Comparison of ENCODE assay signal across 29 cellular contexts in genomic region chr3:16961621-16962205, GRCh38.
DNase-seq lines count a peak whose midpoint lies in the region; ATAC-seq, FAIRE-seq and TF ChIP-seq lines count a peak whose summit lies in the region.
"Had no signal": no experiment of that assay in that cellular context is flagged by ENCODE, and none has a peak within 500 bp of the region (broad histone marks: within the 10 kb centered on the region; RNA-seq: fewer than 3 reads in every experiment).

No MANE protein-coding gene starts in this region.

- TF ChIP-seq EP300 in H1 (IDR thresholded peaks at IDR 0.05; ENCODE audit: borderline replicate concordance in 1 of 2, low read depth in 2 of 2, low read length in 2 of 2) = no peak

- CTCF ChIA-PET in CD4-positive, alpha-beta memory T cell (lab: Charles Lee; ENCODE audit: partially characterized antibody) = no interaction called here
- CTCF ChIA-PET in H1 (lab: Charles Lee; ENCODE audit: partially characterized antibody) = interaction anchor here (0.7 to 2.1 kb wide), 3 partner anchors 18 to 124 kb away, joined by 3 to 7 read pairs (median 5); no protein-coding TSS in a partner anchor

- 63% methylated on average over 4 of the region's 4 CpGs; no CpG with 5 or more reads in 1 of the 2 experiments for WGBS in H1 (ENCODE audit: extremely low coverage in 1 of 2, insufficient coverage in 1 of 2, insufficient read length in 1 of 2, insufficient replicate concordance in 2 of 2, low coverage in 1 of 2, low lambda C conversion rate in 2 of 2, missing lambda C conversion rate in 1 of 2), 2 experiments
- WGBS in right lobe of liver (ENCODE audit: insufficient coverage, low coverage, low lambda C conversion rate, missing lambda C conversion rate) = 81% methylated on average over 4 of the region's 4 CpGs

- H3K23me2 ChIP-seq in H1 (ENCODE audit: low read depth, low read length) = no peaks in the 10 kb centered on the region

- H3K9me3 Mint-ChIP-seq in CD4-positive, alpha-beta memory T cell = peaks cover 0 to 18% (median 0%) of the 10 kb centered on the region in 8 donors
- H3K9me3 Mint-ChIP-seq: type B pancreatic cell had no signal

- FAIRE-seq in H54 (lab: Jason Lieb, UNC) = peak; percentile 38
- FAIRE-seq in H1 (lab: Jason Lieb, UNC) = peak; percentile 79
- FAIRE-seq: colon, K562 had no signal

- no peak for DNase-seq in CD4-positive, alpha-beta memory T cell
- DNase-seq in H54 (ENCODE audit: insufficient read length, low spot score) (no peak), H1 (ENCODE audit: low read depth in 1 of 2, low spot score in 2 of 2) (peak in 1 of 2 experiments; percentile 17), NK-92 (lab: John Stamatoyannopoulos, UW; ENCODE audit: unreplicated experiment) (no peak), breast epithelium (ENCODE audit: low spot score in 2 of 2) (no peak), right lobe of liver (no peak)
- DNase-seq: activated CD4-positive, alpha-beta T cell treated with anti-CD3 and anti-CD28 coated beads, Interleukin-2, amount 50 U/mL, for 1 hour; activated naive CD4-positive, alpha-beta T cell treated with Interleukin-2 at 50 U/mL for 16 hours; activated T-cell treated with anti-CD3 and anti-CD28 coated beads, Interleukin-2, amount 50 U/mL, for 72 hours; amniotic stem cell; Calu3; DND-41; effector CD8-positive, alpha-beta T cell; heart right ventricle; left colon; mammary epithelial cell; NCI-H1105 treated with DMSO at 0.1 percent for 48 hours; NCI-H1930; NCI-H524 treated with DMSO at 0.1 percent for 48 hours; occipital lobe; SIG-M5 had no signal

- no peak overlapping the region for H2BK120ac ChIP-seq in H1 (replicated peaks; ENCODE audit: low read depth, low read length)

- H4K91ac ChIP-seq in H1 (replicated peaks; ENCODE audit: insufficient read length, low read length) = no peak overlapping the region

- no peak overlapping the region for H4K5ac ChIP-seq in H1 (ENCODE audit: insufficient read length, low read depth, low read length)

- H3K4ac ChIP-seq in H1 (replicated peaks; ENCODE audit: insufficient read length, low read depth, low read length) = no peak overlapping the region

- peak overlapping the region; percentile 10 to 53; a peak in 3 of 4 replicates for H3K4me2 ChIP-seq in H1 (ENCODE audit: insufficient read depth in 1 of 2, low read depth in 2 of 2, low read length in 2 of 2)
- H3K4me2 ChIP-seq: BLaER1 treated with 17β-estradiol and CSF1 and Interleukin-3, amounts not matched to agents 10 nM and 100 nM had no signal

- H3K14ac ChIP-seq in H1 (ENCODE audit: insufficient read length) = no peak overlapping the region

- H3K79me1 ChIP-seq in H1 (ENCODE audit: low read depth, low read length) = no peaks in the 10 kb centered on the region

- H4K20me1 ChIP-seq in H1 (replicated peaks in 1 of 2; ENCODE audit: control insufficient read depth in 1 of 2, insufficient read depth in 2 of 2, low read length in 2 of 2) = no peaks in the 10 kb centered on the region

- no peaks in the 10 kb centered on the region for H3K9me3 ChIP-seq in CD4-positive, alpha-beta memory T cell (ENCODE audit: control insufficient read depth in 1 of 2, low read length in 2 of 2)
- H3K9me3 ChIP-seq in H1 (ENCODE audit: insufficient read depth in 2 of 2, low read depth in 1 of 2, low read length in 1 of 2) (no peaks in the 10 kb centered on the region), neutrophil (no peaks in the 10 kb centered on the region), breast epithelium (no peaks in the 10 kb centered on the region), right lobe of liver (no peaks in the 10 kb centered on the region)

- H3K27ac ChIP-seq in CD4-positive, alpha-beta memory T cell (ENCODE audit: low read depth, low read length) = no peak overlapping the region
- H3K27ac ChIP-seq in H1 (ENCODE audit: low read depth, low read length) = no peak overlapping the region
- peak overlapping the region; percentile 25 for H3K27ac ChIP-seq in neutrophil
- no peak overlapping the region for H3K27ac ChIP-seq in breast epithelium
- H3K27ac ChIP-seq in right lobe of liver = no peak overlapping the region
- H3K27ac ChIP-seq: BLaER1 treated with 17β-estradiol and CSF1 and Interleukin-3, amounts not matched to agents 10 nM and 100 nM; heart right ventricle had no signal

- H3K4me3 ChIP-seq in CD4-positive, alpha-beta memory T cell (ENCODE audit: low read length in 2 of 2) = no peak overlapping the region
- H3K4me3 ChIP-seq in H1 (ENCODE audit: extremely low read depth in 1 of 4, insufficient read depth in 2 of 4, low read depth in 3 of 4, low read length in 4 of 4) = no peak overlapping the region
- H3K4me3 ChIP-seq in neutrophil (ENCODE audit: low read depth in 1 of 2, low read length in 1 of 2) = no peak overlapping the region
- H3K4me3 ChIP-seq in breast epithelium = no peak overlapping the region
- H3K4me3 ChIP-seq in right lobe of liver = no peak overlapping the region
- H3K4me3 ChIP-seq: BLaER1 treated with 17β-estradiol and CSF1 and Interleukin-3, amounts not matched to agents 10 nM and 100 nM; heart right ventricle; K562 had no signal

- TF ChIP-seq CTCF in H1 (IDR thresholded peaks at IDR 0.05; ENCODE audit: control extremely low read depth in 1 of 3, insufficient read depth in 1 of 3, low read depth in 1 of 3, low read length in 3 of 3) = no peak
- no peak for TF ChIP-seq CTCF in neutrophil (IDR thresholded peaks at IDR 0.05)
- no peak for TF ChIP-seq CTCF in breast epithelium (IDR thresholded peaks at IDR 0.05)
- TF ChIP-seq CTCF in right lobe of liver (IDR thresholded peaks at IDR 0.05) = no peak

- H3K56ac ChIP-seq in H1 (replicated peaks; ENCODE audit: insufficient read length, low read depth, low read length) = no peak overlapping the region

- no peaks in the 10 kb centered on the region for H3K4me1 ChIP-seq in CD4-positive, alpha-beta memory T cell (ENCODE audit: insufficient read depth, low read length)
- H3K4me1 ChIP-seq in H1 (replicated peaks in 1 of 4; ENCODE audit: control insufficient read depth in 3 of 4, insufficient read depth in 4 of 4, low read length in 3 of 4) (peaks cover 0 to 9% (median 3%) of the 10 kb centered on the region in 4 experiments; a peak in 3 of 7 replicates), neutrophil (ENCODE audit: control insufficient read depth in 1 of 2, insufficient read depth in 1 of 2, low read depth in 1 of 2, low read length in 1 of 2) (no peaks in the 10 kb centered on the region), breast epithelium (no peaks in the 10 kb centered on the region), right lobe of liver (no peaks in the 10 kb centered on the region)
- H3K4me1 ChIP-seq: BLaER1 treated with 17β-estradiol and CSF1 and Interleukin-3, amounts not matched to agents 10 nM and 100 nM had no signal

- no peaks in the 10 kb centered on the region for H3K36me3 ChIP-seq in CD4-positive, alpha-beta memory T cell (ENCODE audit: insufficient read depth, low read length)
- no peaks in the 10 kb centered on the region for H3K36me3 ChIP-seq in H1 (ENCODE audit: control insufficient read depth in 2 of 4, insufficient read depth in 4 of 4, low read length in 3 of 4)
- H3K36me3 ChIP-seq in neutrophil = no peaks in the 10 kb centered on the region
- no peaks in the 10 kb centered on the region for H3K36me3 ChIP-seq in breast epithelium
- no peaks in the 10 kb centered on the region for H3K36me3 ChIP-seq in right lobe of liver
- H3K36me3 ChIP-seq: heart right ventricle had no signal

- no peak overlapping the region; the same call in 1 of the 2 replicates for H3K18ac ChIP-seq in H1 (ENCODE audit: extremely low read depth, low read length)

- no peaks in the 10 kb centered on the region for H3K27me3 ChIP-seq in CD4-positive, alpha-beta memory T cell (ENCODE audit: insufficient read depth, low read length)
- no peaks in the 10 kb centered on the region for H3K27me3 ChIP-seq in H1 (replicated peaks in 1 of 4; ENCODE audit: control insufficient read depth in 3 of 4, extremely low read depth in 1 of 4, insufficient read depth in 3 of 4, low read length in 3 of 4)
- H3K27me3 ChIP-seq in neutrophil = no peaks in the 10 kb centered on the region
- no peaks in the 10 kb centered on the region for H3K27me3 ChIP-seq in breast epithelium
- H3K27me3 ChIP-seq in right lobe of liver = no peaks in the 10 kb centered on the region
- H3K27me3 ChIP-seq: BLaER1 treated with 17β-estradiol and CSF1 and Interleukin-3, amounts not matched to agents 10 nM and 100 nM; heart right ventricle had no signal

- H3K27me3 Mint-ChIP-seq in CD4-positive, alpha-beta memory T cell = no peaks in the 10 kb centered on the region
- H3K27me3 Mint-ChIP-seq: type B pancreatic cell had no signal

- no peak overlapping the region for H3K9ac ChIP-seq in H1 (replicated peaks in 1 of 4; ENCODE audit: extremely low read depth in 1 of 4, low read depth in 3 of 4, low read length in 3 of 4)
- H3K9ac ChIP-seq: BLaER1 treated with 17β-estradiol and CSF1 and Interleukin-3, amounts not matched to agents 10 nM and 100 nM had no signal

- peaks cover 12 to 24% of the 10 kb centered on the region in 2 donors for H3K36me3 Mint-ChIP-seq in CD4-positive, alpha-beta memory T cell
- H3K36me3 Mint-ChIP-seq: type B pancreatic cell had no signal

- no peak overlapping the region for H2BK15ac ChIP-seq in H1 (ENCODE audit: low read length)

- H2BK5ac ChIP-seq in H1 (ENCODE audit: low read depth, low read length) = no peak overlapping the region

- ATAC-seq in GM18861 (IDR thresholded peaks at IDR 0.05; ENCODE audit: unreplicated experiment) = no peak
- ATAC-seq in right lobe of liver = no peak
- ATAC-seq: activated T-cell treated with anti-CD3 and anti-CD28 coated beads, Interleukin-2, amount 50 U/mL, for 72 hours; esophagus mucosa; K562; left colon; Panc1 had no signal

- H4K8ac ChIP-seq in H1 (ENCODE audit: extremely low read depth, insufficient read depth, low read length) = no peak overlapping the region

- H3K79me2 ChIP-seq in H1 (ENCODE audit: control insufficient read depth in 1 of 2, insufficient read depth in 2 of 2, low read length in 2 of 2) = peaks cover 0 to 3% of the 10 kb centered on the region in 2 experiments; a peak in 1 of 4 replicates

- POLR2A ChIA-PET in CD4-positive, alpha-beta memory T cell (lab: Charles Lee; ENCODE audit: partially characterized antibody) = no interaction called here
- POLR2A ChIA-PET in H1 (lab: Charles Lee; ENCODE audit: partially characterized antibody) = interaction anchor here (0.6 kb wide), 1 partner anchor 238 kb away, joined by 3 read pairs; no protein-coding TSS in a partner anchor

- TF ChIP-seq POLR2A in H54 (IDR thresholded peaks at IDR 0.05; ENCODE audit: low read depth, low read length) = no peak
- TF ChIP-seq POLR2A in H1 (IDR thresholded peaks at IDR 0.05; ENCODE audit: control extremely low read depth in 1 of 2, low read depth in 2 of 2, low read length in 2 of 2) = no peak
- no peak for TF ChIP-seq POLR2A in breast epithelium (IDR thresholded peaks at IDR 0.05)
- TF ChIP-seq POLR2A in right lobe of liver (IDR thresholded peaks at IDR 0.05) = no peak

- peak overlapping the region in 1 of 8 donors; percentile 4 for H3K4me3 Mint-ChIP-seq in CD4-positive, alpha-beta memory T cell
- H3K4me3 Mint-ChIP-seq: activated T-cell treated with anti-CD3 and anti-CD28 coated beads, Interleukin-2, amount 50 U/mL, for 72 hours; type B pancreatic cell had no signal

- no peak overlapping the region for H3K23ac ChIP-seq in H1 (ENCODE audit: insufficient read length)

- H2BK12ac ChIP-seq in H1 (ENCODE audit: low read depth, low read length) = no peak overlapping the region

- peak overlapping the region in 5 of 7 donors; percentile 3 to 54 (median 44) for H3K27ac Mint-ChIP-seq in CD4-positive, alpha-beta memory T cell
- H3K27ac Mint-ChIP-seq: activated T-cell treated with anti-CD3 and anti-CD28 coated beads, Interleukin-2, amount 50 U/mL, for 72 hours; type B pancreatic cell had no signal

- TF ChIP-seq RAD21 in H1 (IDR thresholded peaks at IDR 0.05 in 1 of 2, conservative IDR thresholded peaks at IDR 0.05 in 1 of 2; ENCODE audit: low read depth in 2 of 2, low read length in 2 of 2) = no peak

- H3K4me1 Mint-ChIP-seq in CD4-positive, alpha-beta memory T cell = peaks cover 29 to 54% (median 44%) of the 10 kb centered on the region in 4 donors

- no peak overlapping the region for H2AFZ ChIP-seq in H1 (ENCODE audit: low read length)

- H2AK5ac ChIP-seq in H1 (ENCODE audit: low read depth, low read length) = peak overlapping the region; percentile 75; the same call in 1 of the 2 replicates

- intact Hi-C loops in CD4-positive, alpha-beta memory T cell (cut with micrococcal nuclease) = no loop called here
- intact Hi-C loops in breast epithelium (cut with DNase I; ENCODE audit: low total_unique reads) = no loop called here
- intact Hi-C loops in right lobe of liver (cut with DNase I) = no loop called here

- no peak overlapping the region for H2BK20ac ChIP-seq in H1 (ENCODE audit: low read length)
